12 cellular contexts compared by ENCODE assay signal in the genomic region with DNA sequence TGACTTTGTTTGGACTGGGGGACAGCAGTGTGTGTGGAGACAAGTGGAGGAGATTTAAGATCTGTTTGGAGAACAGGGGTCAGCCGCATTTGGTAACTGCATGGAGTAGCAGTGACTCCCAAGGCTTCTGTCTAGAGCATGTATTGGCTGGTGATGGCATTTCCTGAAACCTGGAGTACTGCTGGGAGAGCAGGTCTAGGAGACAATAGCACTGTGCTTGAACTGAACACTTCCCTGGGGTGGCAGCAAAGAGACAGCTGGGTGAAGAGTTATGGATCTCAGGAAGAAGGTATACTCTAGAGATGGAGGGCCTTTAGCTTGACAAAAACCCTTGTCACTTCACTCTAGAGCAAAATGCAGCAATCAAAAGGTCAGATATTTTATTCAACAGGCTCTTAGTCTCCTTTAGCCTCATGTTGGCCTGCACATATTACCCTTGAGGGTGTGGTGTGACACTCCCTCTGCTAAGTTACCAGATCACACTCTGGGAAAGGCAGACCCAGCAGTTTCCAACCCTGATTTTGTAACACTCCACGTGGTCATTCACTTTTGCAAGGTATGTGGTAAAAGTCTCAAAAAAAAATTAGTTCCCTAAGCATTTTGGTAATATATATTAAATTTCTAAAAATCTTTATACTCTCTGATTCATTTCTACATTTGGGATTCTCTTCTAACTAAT.
A peak's percentile ranks its signal among the peaks of the same experiment; 100 is the strongest.
DNase-seq lines count a peak whose midpoint lies in the region; ATAC-seq, FAIRE-seq and TF ChIP-seq lines count a peak whose summit lies in the region.
"Had no signal": no experiment of that assay in that cellular context is flagged by ENCODE, and none has a peak within 500 bp of the region (broad histone marks: within the 10 kb centered on the region; RNA-seq: fewer than 3 reads in every experiment).

No MANE protein-coding gene starts in this region.

- peak; percentile 12 for DNase-seq in NCI-H526 treated with DMSO at 0.1 percent for 48 hours (lab: John Stamatoyannopoulos, UW)
- DNase-seq in NCI-H526 (lab: John Stamatoyannopoulos, UW): no peak
- peak; percentile 35 for DNase-seq in NCI-H226
- no peak for DNase-seq in epithelial cell of proximal tubule (ENCODE audit: low read depth)
- no peak for DNase-seq in pancreas
- no peak for DNase-seq in T-helper 2 cell
- DNase-seq in GM10248 (ENCODE audit: extremely low spot score): no peak
- DNase-seq: activated CD4-positive, alpha-beta T cell treated with anti-CD3 and anti-CD28 coated beads, Interleukin-2, amount 10 ng/mL, durations not matched to agents 7 days and 5 days; amniotic stem cell; KBM-7; naive B cell had no signal

- peak in 3 of 4 donors; percentile 23 to 55 (median 27) for ATAC-seq in pancreas
- no peak for ATAC-seq in GM19463 (IDR thresholded peaks at IDR 0.05; ENCODE audit: unreplicated experiment)

- H3K27ac ChIP-seq in pancreas: no peak overlapping the region

- H3K4me3 ChIP-seq in epithelial cell of proximal tubule (ENCODE audit: low read depth, low read length): no peak overlapping the region
- no peak overlapping the region for H3K4me3 ChIP-seq in pancreas

- no peaks in the 10 kb centered on the region for H3K36me3 ChIP-seq in pancreas

- H3K27me3 ChIP-seq in pancreas: no peaks in the 10 kb centered on the region

- H3K4me1 ChIP-seq in pancreas: peaks cover 16 to 33% (median 28%) of the 10 kb centered on the region in 3 donors

- CTCF ChIA-PET in GM10248 (lab: Yijun Ruan, JAX): interaction anchor here (1.1 to 1.5 kb wide), 3 partner anchors 10 to 144 kb away, joined by 3 read pairs; no protein-coding TSS in a partner anchor

- POLR2A ChIA-PET in GM10248 (lab: Yijun Ruan, JAX): no interaction called here

- TF ChIP-seq CTCF in epithelial cell of proximal tubule (conservative IDR thresholded peaks at IDR 0.05; ENCODE audit: low read depth, low read length) (peak; percentile 27), pancreas (IDR thresholded peaks at IDR 0.05) (no peak), GM10248 (IDR thresholded peaks at IDR 0.05; ENCODE audit: control extremely low read depth, extremely low read depth, low read depth, missing control alignments) (no peak)

- no peaks in the 10 kb centered on the region for H3K9me3 ChIP-seq in pancreas

- FAIRE-seq in pancreas (lab: Jason Lieb, UNC): no peak

- intact Hi-C loops in pancreas (cut with DNase I): loop anchor here in 1 of 3 donors (10.0 kb wide), 2 partner anchors 139 to 279 kb away; a partner anchor contains a TSS

- 58 to 65% methylated on average over 2 of the region's 2 CpGs for whole genome bisulfite sequencing in pancreas, 2 donors

Comparison
In these comparisons a context has a peak if more than half of its experiments do, and no peak if none do; other contexts are left out.
1. DNase-seq: peak in NCI-H526 treated with DMSO at 0.1 percent for 48 hours (single experiment) and NCI-H226 (single experiment); none in NCI-H526 (0 of 2), epithelial cell of proximal tubule (single experiment), pancreas (0 of 6), T-helper 2 cell (0 of 5) and GM10248 (single experiment).